Comparison of ENCODE assay signal across 24 cellular contexts in the genomic region with DNA sequence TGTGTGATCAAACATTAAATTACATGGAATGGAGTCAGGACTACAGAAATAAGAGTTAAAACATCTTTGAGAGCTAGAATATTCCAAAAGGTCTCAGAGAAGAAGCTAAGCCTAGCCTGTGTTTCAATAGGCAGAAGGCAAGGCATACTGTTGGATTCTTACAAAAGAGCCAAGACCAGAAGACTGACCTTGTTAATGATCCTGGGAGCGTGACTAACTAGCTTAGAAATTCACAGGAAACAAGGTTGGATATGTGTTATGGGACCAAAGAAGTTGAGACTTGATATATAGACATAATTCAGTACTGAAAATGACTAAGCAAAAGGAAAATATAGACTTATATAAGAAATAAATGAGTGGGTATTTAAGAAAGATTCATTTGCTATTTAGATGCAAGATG. TPM values are rescaled to one million over a fixed set of nuclear protein-coding genes. Genes with fewer than 3 reads are reported as not detected.
DNase-seq lines count a peak whose midpoint lies in the region; ATAC-seq, FAIRE-seq and TF ChIP-seq lines count a peak whose summit lies in the region.
"Had no signal": no experiment of that assay in that cellular context is flagged by ENCODE, and none has a peak within 500 bp of the region (broad histone marks: within the 10 kb centered on the region; RNA-seq: fewer than 3 reads in every experiment).

No MANE protein-coding gene starts in this region.

- ATAC-seq in HG02870 (IDR thresholded peaks at IDR 0.05; ENCODE audit: unreplicated experiment), result no peak
- ATAC-seq: A549; CD8-positive, alpha-beta T cell; GM12878 had no signal

- H3K27me3 ChIP-seq in SJCRH30 (no peaks in the 10 kb centered on the region), bronchial epithelial cell (ENCODE audit: control insufficient read depth, insufficient read depth, low read length) (no peaks in the 10 kb centered on the region)
- H3K27me3 ChIP-seq: BLaER1 treated with 17β-estradiol and CSF1 and Interleukin-3, amounts not matched to agents 10 nM and 100 nM had no signal

- H3K36me3 ChIP-seq in SJCRH30, result no peaks in the 10 kb centered on the region
- H3K36me3 ChIP-seq in bronchial epithelial cell (ENCODE audit: control insufficient read depth, insufficient read depth, low read length), result no peaks in the 10 kb centered on the region
- H3K36me3 ChIP-seq: BLaER1 treated with 17β-estradiol and CSF1 and Interleukin-3, amounts not matched to agents 10 nM and 100 nM had no signal

- DNase-seq in SJCRH30 (peak; percentile 3 to 69), bronchial epithelial cell (ENCODE audit: low read depth) (peak; percentile 7), kidney tubule cell (ENCODE audit: low spot score) (peak; percentile 37), renal cortical epithelial cell (ENCODE audit: low read depth) (peak; percentile 60), coronary artery (ENCODE audit: low spot score) (no peak), GF-D8 (lab: John Stamatoyannopoulos, UW) (no peak)
- DNase-seq: AML-193; Caco-2; Calu3; CD4-positive, alpha-beta T cell; CD8-positive, alpha-beta T cell; DMS79 treated with DMSO at 0.1 percent for 48 hours had no signal

- H3K9me3 ChIP-seq in SJCRH30 (replicated peaks), result no peaks in the 10 kb centered on the region
- H3K9me3 ChIP-seq: A549, Caco-2 had no signal

- H3K27ac ChIP-seq in SJCRH30 (peak overlapping the region; percentile 65), coronary artery (no peak overlapping the region)
- H3K27ac ChIP-seq: 22Rv1; A549; BLaER1 treated with 17β-estradiol and CSF1 and Interleukin-3, amounts not matched to agents 10 nM and 100 nM; C4-2B had no signal

- FAIRE-seq in bronchial epithelial cell (lab: Jason Lieb, UNC), result no peak
- FAIRE-seq: A549, D721Med, G401.6, GM12878, GM12892, GM18507 had no signal

- TF ChIP-seq CTCF in bronchial epithelial cell (IDR thresholded peaks at IDR 0.05; ENCODE audit: insufficient read depth, low read length, severe bottlenecking) (no peak), coronary artery (IDR thresholded peaks at IDR 0.05) (no peak)

- peaks cover 20% of the 10 kb centered on the region for H3K4me1 ChIP-seq in SJCRH30
- H3K4me1 ChIP-seq: BLaER1 treated with 17β-estradiol and CSF1 and Interleukin-3, amounts not matched to agents 10 nM and 100 nM; Caco-2 had no signal

- H3K4me3 ChIP-seq in SJCRH30 (no peak overlapping the region), bronchial epithelial cell (ENCODE audit: low read depth, low read length) (no peak overlapping the region), coronary artery (no peak overlapping the region)
- H3K4me3 ChIP-seq: A549; BLaER1 treated with 17β-estradiol and CSF1 and Interleukin-3, amounts not matched to agents 10 nM and 100 nM; GM12878 had no signal

RNA-seq across cellular contexts. Expression of a gene that starts 50.1 kb away (rescaled TPM):
- not detected in 2 replicates for total RNA-seq in SJCRH30 (2014; rRNA removed; shearing (Covaris generic))
- total RNA-seq in bronchial epithelial cell (not detected in 2 replicates), renal cortical epithelial cell (not detected in 2 replicates)
- total RNA-seq: A172; B cell; Caco-2; Calu3; CD4-positive, alpha-beta T cell; CD8-positive, alpha-beta T cell; GM12878 had no signal

Comparison
In these comparisons a context has a peak if more than half of its experiments do, and no peak if none do; other contexts are left out.
1. DNase-seq: peak in SJCRH30 (2 of 2), bronchial epithelial cell (single experiment), kidney tubule cell (single experiment) and renal cortical epithelial cell (single experiment); none in coronary artery (single experiment) and GF-D8 (single experiment).